Comparison of ENCODE assay signal across 1 cellular context in genomic region chr16:20883554-20884239, GRCh38.
TF ChIP-seq lines count a peak whose summit lies in the region.

No MANE protein-coding gene starts in this region.

TF ChIP-seq in liver, 16 proteins besides CTCF, POLR2A, EP300 and RAD21 (continued from another document):
- TF ChIP-seq REST (IDR thresholded peaks at IDR 0.05): peak; percentile 25
- TF ChIP-seq YY1 (IDR thresholded peaks at IDR 0.05): no peak
- peak; percentile 7 to 62 for TF ChIP-seq JUND (IDR thresholded peaks at IDR 0.05)
- TF ChIP-seq HNF4G (IDR thresholded peaks at IDR 0.05): no peak
- TF ChIP-seq NR2F2 (IDR thresholded peaks at IDR 0.05): no peak
- peak in 1 of 2 donors; percentile 40 for TF ChIP-seq GABPA (IDR thresholded peaks at IDR 0.05 in 1 of 2, conservative IDR thresholded peaks at IDR 0.05 in 1 of 2)
- peak; percentile 79 for TF ChIP-seq SP1 (IDR thresholded peaks at IDR 0.05)
- peak; percentile 39 for TF ChIP-seq ATF3 (IDR thresholded peaks at IDR 0.05)
- peak; percentile 62 to 65 for TF ChIP-seq HNF4A (conservative IDR thresholded peaks at IDR 0.05)
- TF ChIP-seq EGR1 (IDR thresholded peaks at IDR 0.05; ENCODE audit: low read depth in 2 of 2): peak; percentile 43 to 86
TF ChIP-seq in liver: peak in this region for 10.
